8 cellular contexts compared by ENCODE assay signal in the genomic region with DNA sequence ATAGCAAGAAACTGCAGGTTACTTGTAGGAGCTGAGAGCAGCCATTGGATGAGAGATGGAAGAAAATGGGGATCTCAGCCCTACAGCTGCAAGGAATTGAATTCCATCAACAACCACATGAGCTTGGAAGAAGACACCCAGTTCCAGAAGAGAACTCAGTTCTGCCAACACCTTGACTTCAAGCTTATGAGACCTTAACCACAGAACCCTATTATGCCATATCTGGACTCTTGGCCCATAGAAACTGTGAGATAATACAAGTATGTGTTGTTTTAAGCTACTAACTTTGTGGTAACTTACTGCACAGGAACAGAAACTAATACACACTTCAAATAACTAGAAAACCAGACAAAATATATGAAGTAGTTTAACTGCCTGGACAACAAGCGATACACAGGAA.
"Had no signal": no experiment of that assay in that cellular context is flagged by ENCODE, and none has a peak within 500 bp of the region (broad histone marks: within the 10 kb centered on the region; RNA-seq: fewer than 3 reads in every experiment).

No MANE protein-coding gene starts in this region.

- H3K4me3 Mint-ChIP-seq: HFFc6, IgD-negative memory B cell had no signal

- DNase-seq: GOT3, H7, HFFc6 had no signal

- H3K27ac ChIP-seq: HL-60 had no signal

- H3K36me3 ChIP-seq: HAP-1 had no signal

- H3K4me3 ChIP-seq: HAP-1 had no signal

- H3K4me1 ChIP-seq: HAP-1 had no signal

- FAIRE-seq: HepG2 had no signal

- H3K4me1 Mint-ChIP-seq: IgD-negative memory B cell had no signal

- H3K9me3 ChIP-seq: HAP-1 had no signal

- H3K36me3 Mint-ChIP-seq: IgD-negative memory B cell had no signal

- H3K9me3 Mint-ChIP-seq: HFFc6 had no signal

- ATAC-seq: HCT116, HepG2 had no signal

- H3K27me3 Mint-ChIP-seq: IgD-negative memory B cell had no signal

- H3K27ac Mint-ChIP-seq: HFFc6, IgD-negative memory B cell had no signal
